ENCODE assay signal across 1 cellular context in the genomic region with DNA sequence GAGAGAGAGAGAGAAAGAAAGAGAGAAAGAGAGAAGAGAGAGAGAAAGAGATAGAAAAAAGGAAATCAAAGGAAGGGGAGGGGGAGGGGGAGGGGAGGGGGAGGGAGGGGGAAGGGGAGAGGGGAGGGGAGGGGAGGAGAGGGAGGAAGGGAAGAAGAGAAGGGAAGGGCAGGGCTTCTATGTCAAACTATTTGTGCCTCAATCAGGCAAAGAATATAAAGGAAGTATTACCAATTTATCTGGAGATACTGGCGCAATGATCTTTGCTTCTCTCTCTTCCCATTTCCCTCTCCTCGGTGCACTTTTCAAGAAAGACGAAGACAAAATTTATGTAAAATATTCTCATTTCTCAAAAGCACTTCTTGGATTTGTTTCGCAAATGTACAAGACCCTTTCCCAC.
TF ChIP-seq lines count a peak whose summit lies in the region.

No MANE protein-coding gene starts in this region.

TF ChIP-seq in HepG2, 621 proteins besides CTCF, POLR2A, EP300 and RAD21 (continued from another document):
- TF ChIP-seq HNRNPK (IDR thresholded peaks at IDR 0.05; ENCODE audit: low read depth, low read length, poor library complexity, severe bottlenecking) (peak; percentile 94), NCOR1 (IDR thresholded peaks at IDR 0.05; ENCODE audit: borderline replicate concordance, low read length) (no peak), SP2 (CRISPR knock-in tag; IDR thresholded peaks at IDR 0.05) (no peak), PCBP1 (IDR thresholded peaks at IDR 0.05; ENCODE audit: borderline replicate concordance, low read depth, low read length) (0 out of 2 replicates have a peak, but pooled peaks have one; percentile 73), SETDB1 (CRISPR knock-in tag; IDR thresholded peaks at IDR 0.05; ENCODE audit: borderline replicate concordance) (no peak), ZKSCAN1 (IDR thresholded peaks at IDR 0.05; ENCODE audit: low read length) (no peak)
- TF ChIP-seq, protein P1, sequence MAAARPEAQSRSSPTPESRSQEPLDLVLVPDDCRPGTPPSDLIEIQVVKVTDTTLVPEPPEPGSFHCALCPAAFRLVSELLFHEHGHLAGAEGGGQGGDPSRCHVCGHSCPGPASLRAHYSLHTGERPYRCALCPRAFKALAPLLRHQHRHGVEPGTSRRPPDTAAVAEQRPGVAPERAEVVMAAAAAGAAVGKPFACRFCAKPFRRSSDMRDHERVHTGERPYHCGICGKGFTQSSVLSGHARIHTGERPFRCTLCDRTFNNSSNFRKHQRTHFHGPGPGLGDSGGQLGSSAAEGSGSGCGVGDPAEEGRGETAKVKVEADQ (CRISPR knock-in tag; IDR thresholded peaks at IDR 0.05; ENCODE audit: borderline replicate concordance), result no peak
